Comparison of ENCODE assay signal across 12 cellular contexts in genomic region chr13:80654638-80655249, GRCh38.
DNase-seq lines count a peak whose midpoint lies in the region; ATAC-seq and TF ChIP-seq lines count a peak whose summit lies in the region.
"Had no signal": no experiment of that assay in that cellular context is flagged by ENCODE, and none has a peak within 500 bp of the region (broad histone marks: within the 10 kb centered on the region; RNA-seq: fewer than 3 reads in every experiment).

No MANE protein-coding gene starts in this region.

- H3K4me1 Mint-ChIP-seq in stimulated activated naive CD8-positive, alpha-beta T cell treated with anti-CD3 and anti-CD28 coated beads, Interleukin-15, amount 100 ng/mL, for 72 hours = no peaks in the 10 kb centered on the region
- H3K4me1 Mint-ChIP-seq in mesothelial cell of epicardium = no peaks in the 10 kb centered on the region

- H3K27me3 Mint-ChIP-seq in stimulated activated naive CD8-positive, alpha-beta T cell treated with anti-CD3 and anti-CD28 coated beads, Interleukin-15, amount 100 ng/mL, for 72 hours = peaks cover 8% of the 10 kb centered on the region
- no peaks in the 10 kb centered on the region for H3K27me3 Mint-ChIP-seq in mesothelial cell of epicardium (ENCODE audit: low read depth)

- peaks cover 8 to 29% of the 10 kb centered on the region in 2 donors for H3K9me3 Mint-ChIP-seq in stimulated activated naive CD8-positive, alpha-beta T cell treated with anti-CD3 and anti-CD28 coated beads, Interleukin-15, amount 100 ng/mL, for 72 hours
- peaks cover 38% of the 10 kb centered on the region for H3K9me3 Mint-ChIP-seq in mesothelial cell of epicardium

- no peak overlapping the region for H3K4me3 ChIP-seq in lung
- no peak overlapping the region for H3K4me3 ChIP-seq in aorta (ENCODE audit: low read length in 2 of 2)

- CTCF ChIA-PET in RWPE1 (lab: Yijun Ruan, JAX) = no interaction called here

- DNase-seq in stimulated activated naive CD8-positive, alpha-beta T cell treated with anti-CD3 and anti-CD28 coated beads, Interleukin-15, amount 100 ng/mL, for 72 hours = no peak
- no peak for DNase-seq in stimulated activated naive CD8-positive, alpha-beta T cell treated with anti-CD3 and anti-CD28 coated beads, Interleukin-15, Interleukin-2, amounts not matched to agents 100 U/mL and 50 U/mL, for 24 hours
- DNase-seq in dermis blood vessel endothelial cell (peak; percentile 32), lung (ENCODE audit: low spot score) (no peak), aorta (peak in 1 of 2 donors; percentile 71), mesothelial cell of epicardium (ENCODE audit: low spot score in 2 of 2, unreplicated experiment in 2 of 2) (no peak), RWPE1 (ENCODE audit: low spot score) (no peak)
- no peak for DNase-seq in activated CD4-positive, alpha-beta T cell treated with anti-CD3 and anti-CD28 coated beads, Interleukin-2, amount 50 U/mL, for 4 hours
- DNase-seq: foreskin melanocyte, NCI-H510A treated with DMSO at 0.1 percent for 48 hours had no signal

- H3K4me3 Mint-ChIP-seq in stimulated activated naive CD8-positive, alpha-beta T cell treated with anti-CD3 and anti-CD28 coated beads, Interleukin-15, amount 100 ng/mL, for 72 hours = no peak overlapping the region
- H3K4me3 Mint-ChIP-seq in mesothelial cell of epicardium = no peak overlapping the region

- POLR2A ChIA-PET in RWPE1 (lab: Yijun Ruan, JAX; ENCODE audit: low non-redundant PET) = no interaction called here

- H3K36me3 Mint-ChIP-seq in mesothelial cell of epicardium = peaks cover 7% of the 10 kb centered on the region
- H3K36me3 Mint-ChIP-seq: activated naive CD4-positive, alpha-beta T cell treated with anti-CD3 and anti-CD28 coated beads, Interleukin-2, amount 50 U/mL, for 72 hours had no signal

- H3K36me3 ChIP-seq in lung (ENCODE audit: control insufficient read depth in 2 of 2, insufficient read depth in 2 of 2, low read length in 2 of 2) (no peaks in the 10 kb centered on the region), aorta (ENCODE audit: control insufficient read depth in 1 of 2, insufficient read depth in 2 of 2, low read length in 1 of 2) (no peaks in the 10 kb centered on the region)
- H3K36me3 ChIP-seq: neutrophil had no signal

- peaks cover 0 to 11% of the 10 kb centered on the region in 2 donors for H3K9me3 ChIP-seq in lung (ENCODE audit: control insufficient read depth in 2 of 2, insufficient read depth in 1 of 2, low read length in 1 of 2)
- H3K9me3 ChIP-seq in aorta (ENCODE audit: control insufficient read depth, low read length) = peaks cover 3% of the 10 kb centered on the region
- H3K9me3 ChIP-seq: neutrophil had no signal

- intact Hi-C loops in aorta (cut with DNase I) = no loop called here

- no peak overlapping the region for H3K27ac ChIP-seq in lung (ENCODE audit: low read depth in 1 of 2, low read length in 1 of 2)
- H3K27ac ChIP-seq in aorta (ENCODE audit: low read depth in 1 of 2, low read length in 2 of 2) = no peak overlapping the region
- no peak overlapping the region for H3K27ac ChIP-seq in RWPE1
- H3K27ac ChIP-seq: neutrophil had no signal

- ATAC-seq in stimulated activated naive CD8-positive, alpha-beta T cell treated with anti-CD3 and anti-CD28 coated beads, Interleukin-15, amount 100 ng/mL, for 72 hours = peak; percentile 39
- ATAC-seq in stimulated activated naive CD8-positive, alpha-beta T cell treated with anti-CD3 and anti-CD28 coated beads, Interleukin-15, Interleukin-2, amounts not matched to agents 100 U/mL and 50 U/mL, for 24 hours = no peak
- ATAC-seq in lung (ENCODE audit: insufficient read depth, low FRiP score) (peak; percentile 19), aorta (ENCODE audit: low FRiP score) (peak; percentile 52)
- ATAC-seq: activated naive CD4-positive, alpha-beta T cell treated with anti-CD3 and anti-CD28 coated beads, Interleukin-2, amount 50 U/mL, for 72 hours had no signal

- 56 to 61% methylated on average over 35 to 37 of the region's 37 CpGs for WGBS in lung, 2 donors
- 45 to 61% methylated on average over 36 to 37 of the region's 37 CpGs for WGBS in aorta, 2 donors

- TF ChIP-seq CTCF in lung (IDR thresholded peaks at IDR 0.05; ENCODE audit: control extremely low read depth, extremely low read depth) = no peak
- no peak for TF ChIP-seq CTCF in mesothelial cell of epicardium (IDR thresholded peaks at IDR 0.05; ENCODE audit: unreplicated experiment)
- TF ChIP-seq CTCF in RWPE1 (conservative IDR thresholded peaks at IDR 0.05; ENCODE audit: low read depth) = no peak

- H3K27me3 ChIP-seq in lung (ENCODE audit: control insufficient read depth, insufficient read depth) (no peaks in the 10 kb centered on the region), aorta (ENCODE audit: control insufficient read depth in 1 of 2, insufficient read depth in 2 of 2, low read length in 1 of 2) (no peaks in the 10 kb centered on the region)

- no peak overlapping the region for H3K27ac Mint-ChIP-seq in stimulated activated naive CD8-positive, alpha-beta T cell treated with anti-CD3 and anti-CD28 coated beads, Interleukin-15, amount 100 ng/mL, for 72 hours
- no peak overlapping the region for H3K27ac Mint-ChIP-seq in mesothelial cell of epicardium
- H3K27ac Mint-ChIP-seq: activated naive CD4-positive, alpha-beta T cell treated with anti-CD3 and anti-CD28 coated beads, Interleukin-2, amount 50 U/mL, for 72 hours had no signal

- H3K4me1 ChIP-seq in lung (ENCODE audit: control insufficient read depth in 2 of 2, insufficient read depth in 2 of 2, low read length in 2 of 2) (peaks cover 0 to 4% of the 10 kb centered on the region in 2 donors), aorta (ENCODE audit: control insufficient read depth in 1 of 2, insufficient read depth in 2 of 2, low read length in 2 of 2) (no peaks in the 10 kb centered on the region)
